ENCODE assay signal across 8 cellular contexts in the genomic region with DNA sequence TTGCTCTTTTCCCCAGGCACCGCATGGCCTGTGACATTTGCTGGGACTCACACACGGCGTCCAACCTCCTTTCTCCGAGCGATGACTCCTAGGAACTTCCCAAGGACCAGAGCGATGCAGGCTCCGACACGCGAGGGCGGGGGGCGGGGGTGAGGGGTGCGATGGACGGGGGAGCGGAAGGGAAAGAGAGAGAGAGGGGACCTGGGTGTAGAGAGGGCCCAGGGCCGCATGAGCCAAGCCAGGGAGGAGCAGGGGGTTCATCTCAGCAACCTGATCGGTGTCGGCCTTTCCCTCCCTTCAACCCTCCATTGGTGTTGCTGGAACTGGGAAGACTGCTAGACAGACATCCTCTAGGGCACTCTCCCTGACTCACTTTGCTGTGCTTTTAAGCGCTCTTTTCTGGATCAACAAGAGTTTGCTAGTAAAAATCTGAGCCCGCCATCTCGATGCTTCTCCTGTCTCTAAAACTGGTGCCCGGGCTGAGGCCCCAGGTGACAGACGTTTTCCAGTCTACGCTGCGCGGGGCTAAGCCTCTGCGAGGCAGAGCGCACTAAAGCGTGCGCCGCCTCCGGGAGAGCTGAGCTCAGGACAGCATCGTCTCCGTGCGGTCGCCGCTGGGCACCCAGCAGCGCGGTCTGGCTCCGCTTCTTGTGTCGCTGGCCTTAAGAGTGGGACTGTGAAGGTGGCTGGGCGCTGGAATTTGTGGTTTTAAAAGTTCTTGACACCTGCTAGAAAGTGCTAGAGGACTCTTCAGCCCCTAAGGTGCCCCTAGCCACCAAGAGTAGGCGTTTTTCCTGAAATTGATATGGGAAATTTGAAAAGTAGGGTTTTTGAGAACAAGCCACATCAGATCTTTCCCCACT. TPM values are rescaled to one million over a fixed set of nuclear protein-coding genes. Genes with fewer than 3 reads are reported as not detected.
DNase-seq lines count a peak whose midpoint lies in the region; TF ChIP-seq lines count a peak whose summit lies in the region.

No MANE protein-coding gene starts in this region.

- H3K9me3 Mint-ChIP-seq in CD4-positive, alpha-beta memory T cell: peaks cover 0 to 2% (median 0%) of the 10 kb centered on the region in 8 donors
- H3K9me3 Mint-ChIP-seq in nephron: no peaks in the 10 kb centered on the region

- H3K27ac ChIP-seq in CD4-positive, alpha-beta memory T cell (ENCODE audit: low read depth, low read length): no peak overlapping the region
- H3K27ac ChIP-seq in HUES6 (ENCODE audit: low read depth, low read length) (no peak overlapping the region), esophagus squamous epithelium (no peak overlapping the region)

- H3K4me3 ChIP-seq in CD4-positive, alpha-beta memory T cell (ENCODE audit: low read length in 2 of 2): no peak overlapping the region
- H3K4me3 ChIP-seq in HUES6 (ENCODE audit: low read depth, low read length): peak overlapping the region; percentile 50
- H3K4me3 ChIP-seq in esophagus squamous epithelium: peak overlapping the region in 1 of 4 donors; percentile 10

- TF ChIP-seq POLR2A in esophagus squamous epithelium (IDR thresholded peaks at IDR 0.05): no peak

- peak overlapping the region; percentile 29 to 62 (median 54) for H3K4me3 Mint-ChIP-seq in CD4-positive, alpha-beta memory T cell
- H3K4me3 Mint-ChIP-seq in nephron: peak overlapping the region; percentile 71 to 80 (median 75)

- H3K36me3 ChIP-seq in CD4-positive, alpha-beta memory T cell (ENCODE audit: insufficient read depth, low read length): no peaks in the 10 kb centered on the region
- H3K36me3 ChIP-seq in HUES6 (ENCODE audit: control insufficient read depth, insufficient read depth, low read length) (no peaks in the 10 kb centered on the region), esophagus squamous epithelium (no peaks in the 10 kb centered on the region)

- in situ Hi-C loops in KBM-7 (cut with MboI; ENCODE audit: low pct_unique_long_range_greater_than_20kb, low sequenced_read_pairs): no loop called here

- H3K27ac Mint-ChIP-seq in CD4-positive, alpha-beta memory T cell: no peak overlapping the region
- no peak overlapping the region for H3K27ac Mint-ChIP-seq in nephron

- peaks cover 24% of the 10 kb centered on the region for H3K4me1 ChIP-seq in CD4-positive, alpha-beta memory T cell (ENCODE audit: insufficient read depth, low read length)
- H3K4me1 ChIP-seq in HUES6 (ENCODE audit: control insufficient read depth, insufficient read depth, low read length): peaks cover 10% of the 10 kb centered on the region; the same call in 1 of the 2 replicates
- H3K4me1 ChIP-seq in esophagus squamous epithelium: peaks cover 0 to 41% (median 20%) of the 10 kb centered on the region in 3 donors

- peaks cover 72 to 81% of the 10 kb centered on the region in 2 donors for H3K27me3 Mint-ChIP-seq in CD4-positive, alpha-beta memory T cell
- peaks cover 100% of the 10 kb centered on the region for H3K27me3 Mint-ChIP-seq in nephron (ENCODE audit: low read depth)

- no peaks in the 10 kb centered on the region for H3K9me3 ChIP-seq in CD4-positive, alpha-beta memory T cell (ENCODE audit: control insufficient read depth in 1 of 2, low read length in 2 of 2)
- H3K9me3 ChIP-seq in HUES6 (ENCODE audit: control insufficient read depth, insufficient read depth, low read depth, low read length) (no peaks in the 10 kb centered on the region), esophagus squamous epithelium (no peaks in the 10 kb centered on the region)

- 32 to 41% methylated on average over 7 to 17 of the region's 42 CpGs for whole genome bisulfite sequencing in esophagus squamous epithelium, 2 donors

- peak in 1 of 5 donors; percentile 2 for DNase-seq in CD4-positive, alpha-beta memory T cell
- peak; percentile 77 for DNase-seq in ecto neural progenitor cell (ENCODE audit: low spot score)
- DNase-seq in kidney glomerular epithelial cell (lab: John Stamatoyannopoulos, UW): no peak
- no peak for DNase-seq in SIG-M5 treated with dmso at 0.1 percent for 504 hours (lab: John Stamatoyannopoulos, UW; ENCODE audit: unreplicated experiment)
- DNase-seq in esophagus squamous epithelium (lab: John Stamatoyannopoulos, UW): no peak
- DNase-seq in KBM-7: no peak

- TF ChIP-seq CTCF in nephron (IDR thresholded peaks at IDR 0.05; ENCODE audit: unreplicated experiment in 3 of 3) (no peak), esophagus squamous epithelium (IDR thresholded peaks at IDR 0.05) (no peak)

- no peak overlapping the region for H3K9ac ChIP-seq in HUES6 (ENCODE audit: low read length)

- CTCF ChIA-PET in CD4-positive, alpha-beta memory T cell (lab: Charles Lee; ENCODE audit: partially characterized antibody): no interaction called here

- intact Hi-C loops in CD4-positive, alpha-beta memory T cell (cut with micrococcal nuclease): no loop called here
- intact Hi-C loops in esophagus squamous epithelium (cut with DNase I): no loop called here

- peaks cover 15 to 27% (median 27%) of the 10 kb centered on the region in 4 donors for H3K4me1 Mint-ChIP-seq in CD4-positive, alpha-beta memory T cell
- H3K4me1 Mint-ChIP-seq in nephron: peaks cover 10% of the 10 kb centered on the region

- peaks cover 39% of the 10 kb centered on the region for H3K27me3 ChIP-seq in CD4-positive, alpha-beta memory T cell (ENCODE audit: insufficient read depth, low read length)
- peaks cover 76% of the 10 kb centered on the region for H3K27me3 ChIP-seq in HUES6 (ENCODE audit: control insufficient read depth, insufficient read depth, low read length)
- peaks cover 0 to 25% (median 0%) of the 10 kb centered on the region in 4 donors for H3K27me3 ChIP-seq in esophagus squamous epithelium

- POLR2A ChIA-PET in CD4-positive, alpha-beta memory T cell (lab: Charles Lee; ENCODE audit: partially characterized antibody): no interaction called here

- H3K36me3 Mint-ChIP-seq in CD4-positive, alpha-beta memory T cell: no peaks in the 10 kb centered on the region
- no peaks in the 10 kb centered on the region for H3K36me3 Mint-ChIP-seq in nephron (ENCODE audit: low read depth)

RNA-seq across cellular contexts. Expression of a gene that starts 1.0 kb away (rescaled TPM):
- total RNA-seq in CD4-positive, alpha-beta memory T cell: not detected
- not detected for polyA plus RNA-seq in CD4-positive, alpha-beta memory T cell
- 1 to 10 TPM in 2 of 4 donors, under 1 TPM in 2; 0.27 to 4.2 (median 1.6) TPM for total RNA-seq in esophagus squamous epithelium

RNA-seq across cellular contexts. Expression of a gene that starts 21.6 kb away (rescaled TPM):
- 10 to 100 TPM; 26.3 to 27.6 TPM for total RNA-seq in CD4-positive, alpha-beta memory T cell
- 10 to 100 TPM; 11.7 to 22.0 TPM for polyA plus RNA-seq in CD4-positive, alpha-beta memory T cell
- total RNA-seq in esophagus squamous epithelium: 10 to 100 TPM; 13.7 to 42.5 (median 28.3) TPM
